In genomic region chrX:131747173-131747572, GRCh38 we compare ENCODE assay signal across 8 cellular contexts.
DNase-seq lines count a peak whose midpoint lies in the region; ATAC-seq, FAIRE-seq and TF ChIP-seq lines count a peak whose summit lies in the region.

No MANE protein-coding gene starts in this region.

- DNase-seq in HL-60 (ENCODE audit: low read depth in 1 of 2, low spot score in 1 of 2) (peak in 1 of 2 experiments; percentile 80), myocyte (ENCODE audit: low read depth) (peak; percentile 28), EL (no peak), RCC 7860 (ENCODE audit: low spot score) (no peak), KBM-7 (no peak)
- DNase-seq in activated T-cell treated with anti-CD3 and anti-CD28 coated beads, Interleukin-2, amount 50 U/mL, for 24 hours, result peak; percentile 72
- no peak for DNase-seq in activated CD8-positive, alpha-beta T cell treated with anti-CD3 and anti-CD28 coated beads for 36 hours

- no peaks in the 10 kb centered on the region for H3K9me3 Mint-ChIP-seq in activated T-cell treated with anti-CD3 and anti-CD28 coated beads, Interleukin-2, amount 50 U/mL, for 24 hours
- H3K9me3 Mint-ChIP-seq in activated CD8-positive, alpha-beta T cell treated with anti-CD3 and anti-CD28 coated beads for 36 hours, result no peaks in the 10 kb centered on the region

- peak overlapping the region; percentile 98 for H3K27ac Mint-ChIP-seq in activated T-cell treated with anti-CD3 and anti-CD28 coated beads, Interleukin-2, amount 50 U/mL, for 24 hours
- H3K27ac Mint-ChIP-seq in activated CD8-positive, alpha-beta T cell treated with anti-CD3 and anti-CD28 coated beads for 36 hours, result no peak overlapping the region

- H3K27me3 ChIP-seq in HL-60 (ENCODE audit: insufficient read depth, poor library complexity, severe bottlenecking), result no peaks in the 10 kb centered on the region

- peak overlapping the region; percentile 87 for H3K4me3 Mint-ChIP-seq in activated T-cell treated with anti-CD3 and anti-CD28 coated beads, Interleukin-2, amount 50 U/mL, for 24 hours
- H3K4me3 Mint-ChIP-seq in activated CD8-positive, alpha-beta T cell treated with anti-CD3 and anti-CD28 coated beads for 36 hours, result no peak overlapping the region

- H3K4me1 Mint-ChIP-seq in activated T-cell treated with anti-CD3 and anti-CD28 coated beads, Interleukin-2, amount 50 U/mL, for 24 hours (ENCODE audit: low read depth), result peaks cover 12% of the 10 kb centered on the region
- no peaks in the 10 kb centered on the region for H3K4me1 Mint-ChIP-seq in activated CD8-positive, alpha-beta T cell treated with anti-CD3 and anti-CD28 coated beads for 36 hours (ENCODE audit: low read depth)

- CTCF ChIA-PET in activated CD8-positive, alpha-beta T cell treated with anti-CD3 and anti-CD28 coated beads for 36 hours (lab: Charles Lee), result no interaction called here

- peaks cover 32% of the 10 kb centered on the region for H3K36me3 Mint-ChIP-seq in activated T-cell treated with anti-CD3 and anti-CD28 coated beads, Interleukin-2, amount 50 U/mL, for 24 hours (ENCODE audit: low read depth)
- H3K36me3 Mint-ChIP-seq in activated CD8-positive, alpha-beta T cell treated with anti-CD3 and anti-CD28 coated beads for 36 hours (ENCODE audit: low read depth), result peaks cover 7% of the 10 kb centered on the region

- in situ Hi-C loops in KBM-7 (cut with MboI; ENCODE audit: low pct_unique_long_range_greater_than_20kb, low sequenced_read_pairs), result no loop called here

- peak overlapping the region; percentile 90 for H3K27ac ChIP-seq in HL-60 (replicated peaks)

- no peaks in the 10 kb centered on the region for H3K27me3 Mint-ChIP-seq in activated T-cell treated with anti-CD3 and anti-CD28 coated beads, Interleukin-2, amount 50 U/mL, for 24 hours
- no peaks in the 10 kb centered on the region for H3K27me3 Mint-ChIP-seq in activated CD8-positive, alpha-beta T cell treated with anti-CD3 and anti-CD28 coated beads for 36 hours

- H3K4me3 ChIP-seq in HL-60 (replicated peaks; ENCODE audit: insufficient read depth, low read length), result no peak overlapping the region

- no peak for FAIRE-seq in RCC 7860 (lab: Jason Lieb, UNC)

- intact Hi-C loops in activated CD8-positive, alpha-beta T cell treated with anti-CD3 and anti-CD28 coated beads for 36 hours (cut with micrococcal nuclease), result no loop called here

- ATAC-seq in GM18508 (IDR thresholded peaks at IDR 0.05; ENCODE audit: insufficient read depth, unreplicated experiment), result peak; percentile 32
- ATAC-seq in activated CD8-positive, alpha-beta T cell treated with anti-CD3 and anti-CD28 coated beads for 36 hours, result no peak

- POLR2A ChIA-PET in activated CD8-positive, alpha-beta T cell treated with anti-CD3 and anti-CD28 coated beads for 36 hours (lab: Charles Lee), result no interaction called here

- TF ChIP-seq CTCF in HL-60 (IDR thresholded peaks at IDR 0.05; ENCODE audit: insufficient read depth, low read length), result no peak
- no peak for TF ChIP-seq CTCF in activated CD8-positive, alpha-beta T cell treated with anti-CD3 and anti-CD28 coated beads for 36 hours (IDR thresholded peaks at IDR 0.05)

Comparison
In these comparisons a context has a peak if more than half of its experiments do, and no peak if none do; other contexts are left out.
1. DNase-seq: peak in activated T-cell treated with anti-CD3 and anti-CD28 coated beads, Interleukin-2, amount 50 U/mL, for 24 hours (single experiment) and myocyte (single experiment); none in EL (single experiment), RCC 7860 (single experiment), KBM-7 (single experiment) and activated CD8-positive, alpha-beta T cell treated with anti-CD3 and anti-CD28 coated beads for 36 hours (single experiment).